In the genomic region with DNA sequence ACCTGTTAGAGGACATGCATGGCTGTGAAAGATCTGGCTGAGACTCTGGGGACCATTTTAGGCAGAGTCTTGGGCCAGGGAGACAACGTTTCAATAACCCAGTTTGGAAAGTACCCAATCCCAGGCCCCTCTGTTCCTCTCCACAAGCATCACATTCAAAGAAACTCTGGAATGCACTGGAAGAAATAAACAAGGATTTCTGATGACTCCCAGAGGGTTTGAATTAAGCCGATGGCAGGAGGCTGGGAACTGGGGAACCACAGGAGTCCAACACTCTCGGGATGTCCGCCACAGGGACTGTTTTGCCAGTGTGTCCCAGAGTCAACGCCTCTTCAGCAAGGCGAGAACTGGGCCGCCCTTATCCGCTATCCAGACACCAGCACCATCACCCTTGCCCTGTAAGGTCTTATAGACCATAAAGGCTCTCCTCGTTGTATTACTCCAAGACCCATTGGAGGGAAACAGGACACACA, we compare ENCODE assay signal across 9 cellular contexts. TPM values are rescaled to one million over a fixed set of nuclear protein-coding genes. Genes with fewer than 3 reads are reported as not detected.
A peak's percentile ranks its signal among the peaks of the same experiment; 100 is the strongest.
DNase-seq lines count a peak whose midpoint lies in the region; ATAC-seq, FAIRE-seq and TF ChIP-seq lines count a peak whose summit lies in the region.
"Had no signal": no experiment of that assay in that cellular context is flagged by ENCODE, and none has a peak within 500 bp of the region (broad histone marks: within the 10 kb centered on the region; RNA-seq: fewer than 3 reads in every experiment).

No MANE protein-coding gene starts in this region.

- WGBS in iPS DF 6.9 (ENCODE audit: insufficient coverage, insufficient read length), result no CpG with 5 or more reads among the region's 9 CpGs
- WGBS in sigmoid colon, 2 donors, result 3 to 9% methylated on average over 9 of the region's 9 CpGs

- no peak overlapping the region for H3K27ac Mint-ChIP-seq in CD4-positive, alpha-beta T cell

- peaks cover 85% of the 10 kb centered on the region for H3K27me3 Mint-ChIP-seq in CD4-positive, alpha-beta T cell

- ATAC-seq in HG03439 (IDR thresholded peaks at IDR 0.05; ENCODE audit: unreplicated experiment), result no peak
- ATAC-seq in CD4-positive, alpha-beta T cell (ENCODE audit: poor library complexity), result no peak

- H3K9me3 ChIP-seq in iPS DF 6.9 (ENCODE audit: control insufficient read depth, insufficient read depth, low read length) (no peaks in the 10 kb centered on the region), sigmoid colon (no peaks in the 10 kb centered on the region)
- H3K9me3 ChIP-seq in CD4-positive, alpha-beta T cell (ENCODE audit: control insufficient read depth, low read length), result no peaks in the 10 kb centered on the region

- H3K4me1 Mint-ChIP-seq in CD4-positive, alpha-beta T cell (ENCODE audit: low read depth), result peaks cover 16% of the 10 kb centered on the region

- DNase-seq in GM20000 (ENCODE audit: low spot score) (peak; percentile 31), astrocyte of the cerebellum (ENCODE audit: low read depth) (no peak), iPS DF 6.9 (ENCODE audit: low read depth, low spot score) (no peak), sigmoid colon (no peak), OCI-M2 (lab: John Stamatoyannopoulos, UW; ENCODE audit: unreplicated experiment) (no peak), GM19239 (ENCODE audit: insufficient read length, low spot score) (no peak)
- no peak for DNase-seq in CD4-positive, alpha-beta T cell
- DNase-seq: NCI-H446 treated with DMSO at 0.1 percent for 48 hours had no signal

- H3K4me1 ChIP-seq in iPS DF 6.9 (ENCODE audit: control insufficient read depth, insufficient read depth, low read length), result peaks cover 2% of the 10 kb centered on the region; the same call in 1 of the 2 replicates
- H3K4me1 ChIP-seq in sigmoid colon, result peaks cover 0 to 60% (median 47%) of the 10 kb centered on the region in 4 donors

- intact Hi-C loops in sigmoid colon (cut with DNase I), result loop anchor here (1.0 to 10.0 kb wide), 4 partner anchors 150 to 663 kb away; no protein-coding TSS in a partner anchor
- intact Hi-C loops in CD4-positive, alpha-beta T cell (cut with DNase I, micrococcal nuclease), result no loop called here

- POLR2A ChIA-PET in CD4-positive, alpha-beta T cell (lab: Charles Lee), result no interaction called here

- H3K27ac ChIP-seq in iPS DF 6.9 (ENCODE audit: low read length) (no peak overlapping the region), sigmoid colon (peak overlapping the region; percentile 89 to 99 (median 94))
- no peak overlapping the region for H3K27ac ChIP-seq in CD4-positive, alpha-beta T cell (ENCODE audit: low read depth, low read length)

- in situ Hi-C loops in astrocyte of the cerebellum (cut with HindIII; ENCODE audit: low sequenced_read_pairs), result loop anchor here (25.0 kb wide), 1 partner anchor 225 kb away; no protein-coding TSS in a partner anchor

- H3K9me3 Mint-ChIP-seq in CD4-positive, alpha-beta T cell, result no peaks in the 10 kb centered on the region

- H3K36me3 ChIP-seq in iPS DF 6.9 (ENCODE audit: control insufficient read depth, insufficient read depth, low read length) (no peaks in the 10 kb centered on the region), sigmoid colon (peaks cover 17 to 29% (median 23%) of the 10 kb centered on the region in 4 donors)

- CTCF ChIA-PET in CD4-positive, alpha-beta T cell (lab: Charles Lee), result no interaction called here

- TF ChIP-seq CTCF in GM20000 (IDR thresholded peaks at IDR 0.05; ENCODE audit: extremely low read depth, missing control alignments) (no peak), astrocyte of the cerebellum (IDR thresholded peaks at IDR 0.05; ENCODE audit: low read depth, low read length, missing control alignments) (no peak), sigmoid colon (IDR thresholded peaks at IDR 0.05) (no peak)
- TF ChIP-seq CTCF in CD4-positive, alpha-beta T cell (IDR thresholded peaks at IDR 0.05), result no peak

- H3K4me3 ChIP-seq in astrocyte of the cerebellum (ENCODE audit: low read depth, low read length) (peak overlapping the region; percentile 81), iPS DF 6.9 (ENCODE audit: low read length) (peak overlapping the region; percentile 24; the same call in 1 of the 2 replicates), sigmoid colon (peak overlapping the region; percentile 61 to 94 (median 80))

- H3K36me3 Mint-ChIP-seq in CD4-positive, alpha-beta T cell (ENCODE audit: low read depth), result no peaks in the 10 kb centered on the region

- TF ChIP-seq EP300 in sigmoid colon (IDR thresholded peaks at IDR 0.05), result no peak

- FAIRE-seq in GM19239 (lab: Jason Lieb, UNC), result no peak

- H3K27me3 ChIP-seq in iPS DF 6.9 (ENCODE audit: control insufficient read depth, insufficient read depth, low read length), result peaks cover 46% of the 10 kb centered on the region
- H3K27me3 ChIP-seq in sigmoid colon, result no peaks in the 10 kb centered on the region
- peaks cover 64% of the 10 kb centered on the region for H3K27me3 ChIP-seq in CD4-positive, alpha-beta T cell (ENCODE audit: control insufficient read depth, insufficient read depth, low read length)

- no peak for TF ChIP-seq POLR2A in sigmoid colon (IDR thresholded peaks at IDR 0.05)

- no peak overlapping the region for H3K4me3 Mint-ChIP-seq in CD4-positive, alpha-beta T cell

RNA-seq across cellular contexts. Expression of a gene that starts 3.3 kb away (rescaled TPM):
- 100 to 1,000 TPM; 125 to 350 (median 199) TPM for total RNA-seq in sigmoid colon
- polyA plus RNA-seq in sigmoid colon, result 10 to 100 TPM; 25.2 to 48.9 (median 38.4) TPM
- not detected for total RNA-seq in CD4-positive, alpha-beta T cell

Comparison
In these comparisons a context has a peak if more than half of its experiments do, and no peak if none do; other contexts are left out.
1. H3K4me3 ChIP-seq: peak in every context shown above with its lines; median percentile 81 in astrocyte of the cerebellum; 80 in sigmoid colon; 24 in iPS DF 6.9.
2. H3K27ac ChIP-seq: peak in sigmoid colon (4 of 4); none in iPS DF 6.9 (single experiment) and CD4-positive, alpha-beta T cell (single experiment).
3. RNA of a gene that starts 3.3 kb away (total RNA-seq): 125 to 350 TPM in sigmoid colon; not detected in CD4-positive, alpha-beta T cell; every median in the first group is over 100 times any median in the second.